ENCODE assay signal across 8 cellular contexts in genomic region chr11:128502736-128503135, GRCh38.
DNase-seq lines count a peak whose midpoint lies in the region; ATAC-seq, FAIRE-seq and TF ChIP-seq lines count a peak whose summit lies in the region.

No MANE protein-coding gene starts in this region.

- CTCF ChIA-PET in activated CD8-positive, alpha-beta memory T cell treated with anti-CD3 and anti-CD28 coated beads, Interleukin-2, amount 10 ng/mL, durations not matched to agents 7 days and 5 days (lab: Charles Lee) = interaction anchor here (0.9 to 14.7 kb wide), 7 partner anchors 8 to 328 kb away, joined by 3 to 108 read pairs (median 7); no protein-coding TSS in a partner anchor
- CTCF ChIA-PET in activated CD8-positive, alpha-beta T cell treated with anti-CD3 and anti-CD28 coated beads for 36 hours (lab: Charles Lee) = interaction anchor here (0.8 to 26.3 kb wide), 14 partner anchors 9 to 345 kb away, joined by 3 to 400 read pairs (median 4); no protein-coding TSS in a partner anchor

- no peak for FAIRE-seq in GM19239 (lab: Jason Lieb, UNC)

- ATAC-seq in activated CD8-positive, alpha-beta memory T cell treated with anti-CD3 and anti-CD28 coated beads, Interleukin-2, amount 10 ng/mL, durations not matched to agents 7 days and 5 days = no peak
- ATAC-seq in activated CD8-positive, alpha-beta T cell treated with anti-CD3 and anti-CD28 coated beads for 36 hours = no peak
- peak; percentile 29 for ATAC-seq in foreskin keratinocyte
- ATAC-seq in stimulated activated naive CD8-positive, alpha-beta T cell treated with anti-CD3 and anti-CD28 coated beads, Interleukin-15, amount 100 ng/mL, for 72 hours = no peak

- H3K9me3 Mint-ChIP-seq in activated CD8-positive, alpha-beta memory T cell treated with anti-CD3 and anti-CD28 coated beads, Interleukin-2, amount 10 ng/mL, durations not matched to agents 7 days and 5 days (ENCODE audit: low read depth) = no peaks in the 10 kb centered on the region
- H3K9me3 Mint-ChIP-seq in activated CD8-positive, alpha-beta T cell treated with anti-CD3 and anti-CD28 coated beads for 36 hours = no peaks in the 10 kb centered on the region
- H3K9me3 Mint-ChIP-seq in stimulated activated naive CD8-positive, alpha-beta T cell treated with anti-CD3 and anti-CD28 coated beads, Interleukin-15, amount 100 ng/mL, for 72 hours = no peaks in the 10 kb centered on the region

- peak overlapping the region; percentile 87 for H3K27ac Mint-ChIP-seq in activated CD8-positive, alpha-beta memory T cell treated with anti-CD3 and anti-CD28 coated beads, Interleukin-2, amount 10 ng/mL, durations not matched to agents 7 days and 5 days
- H3K27ac Mint-ChIP-seq in activated CD8-positive, alpha-beta T cell treated with anti-CD3 and anti-CD28 coated beads for 36 hours = peak overlapping the region; percentile 96
- peak overlapping the region in 1 of 2 donors; percentile 83 for H3K27ac Mint-ChIP-seq in stimulated activated naive CD8-positive, alpha-beta T cell treated with anti-CD3 and anti-CD28 coated beads, Interleukin-15, amount 100 ng/mL, for 72 hours

- peaks cover 95% of the 10 kb centered on the region for H3K4me1 Mint-ChIP-seq in activated CD8-positive, alpha-beta memory T cell treated with anti-CD3 and anti-CD28 coated beads, Interleukin-2, amount 10 ng/mL, durations not matched to agents 7 days and 5 days
- peaks cover 89% of the 10 kb centered on the region for H3K4me1 Mint-ChIP-seq in activated CD8-positive, alpha-beta T cell treated with anti-CD3 and anti-CD28 coated beads for 36 hours (ENCODE audit: low read depth)
- H3K4me1 Mint-ChIP-seq in stimulated activated naive CD8-positive, alpha-beta T cell treated with anti-CD3 and anti-CD28 coated beads, Interleukin-15, amount 100 ng/mL, for 72 hours = peaks cover 94% of the 10 kb centered on the region

- POLR2A ChIA-PET in activated CD8-positive, alpha-beta T cell treated with anti-CD3 and anti-CD28 coated beads for 36 hours (lab: Charles Lee) = interaction anchor here (0.8 to 37.3 kb wide), 5 partner anchors 16 to 198 kb away, joined by 3 to 1082 read pairs (median 5); no protein-coding TSS in a partner anchor

- peaks cover 52% of the 10 kb centered on the region for H3K4me1 ChIP-seq in foreskin keratinocyte

- peak overlapping the region; percentile 71 for H3K27ac ChIP-seq in foreskin keratinocyte

- H3K36me3 Mint-ChIP-seq in activated CD8-positive, alpha-beta memory T cell treated with anti-CD3 and anti-CD28 coated beads, Interleukin-2, amount 10 ng/mL, durations not matched to agents 7 days and 5 days = peaks cover 72% of the 10 kb centered on the region
- H3K36me3 Mint-ChIP-seq in activated CD8-positive, alpha-beta T cell treated with anti-CD3 and anti-CD28 coated beads for 36 hours (ENCODE audit: low read depth) = peaks cover 90% of the 10 kb centered on the region

- no peak for DNase-seq in activated CD8-positive, alpha-beta memory T cell treated with anti-CD3 and anti-CD28 coated beads, Interleukin-2, amount 10 ng/mL, durations not matched to agents 7 days and 5 days
- DNase-seq in activated CD8-positive, alpha-beta memory T cell treated with anti-CD3 and anti-CD28 coated beads, Interleukin-2, amount 50 U/mL, for 4 hours = no peak
- no peak for DNase-seq in activated CD8-positive, alpha-beta T cell treated with anti-CD3 and anti-CD28 coated beads for 36 hours
- DNase-seq in foreskin keratinocyte (peak; percentile 74 to 94), NCI-H1930 (lab: John Stamatoyannopoulos, UW) (no peak), GM19239 (ENCODE audit: insufficient read length, low spot score) (no peak)
- no peak for DNase-seq in stimulated activated naive CD8-positive, alpha-beta T cell treated with anti-CD3 and anti-CD28 coated beads, Interleukin-15, amount 100 ng/mL, for 72 hours
- DNase-seq in activated CD8-positive, alpha-beta memory T cell treated with anti-CD3 and anti-CD28 coated beads, Interleukin-2, amount 50 U/mL, for 48 hours = no peak

- intact Hi-C loops in activated CD8-positive, alpha-beta T cell treated with anti-CD3 and anti-CD28 coated beads for 36 hours (cut with micrococcal nuclease) = loop anchor here (10.0 kb wide), 1 partner anchor 208 kb away; no protein-coding TSS in a partner anchor

- H3K4me3 Mint-ChIP-seq in activated CD8-positive, alpha-beta memory T cell treated with anti-CD3 and anti-CD28 coated beads, Interleukin-2, amount 10 ng/mL, durations not matched to agents 7 days and 5 days = peak overlapping the region; percentile 50
- peak overlapping the region; percentile 95 for H3K4me3 Mint-ChIP-seq in activated CD8-positive, alpha-beta T cell treated with anti-CD3 and anti-CD28 coated beads for 36 hours
- H3K4me3 Mint-ChIP-seq in stimulated activated naive CD8-positive, alpha-beta T cell treated with anti-CD3 and anti-CD28 coated beads, Interleukin-15, amount 100 ng/mL, for 72 hours = peak overlapping the region; percentile 84 to 90

- no peaks in the 10 kb centered on the region for H3K27me3 ChIP-seq in foreskin keratinocyte

- no peaks in the 10 kb centered on the region for H3K27me3 Mint-ChIP-seq in activated CD8-positive, alpha-beta memory T cell treated with anti-CD3 and anti-CD28 coated beads, Interleukin-2, amount 10 ng/mL, durations not matched to agents 7 days and 5 days
- H3K27me3 Mint-ChIP-seq in activated CD8-positive, alpha-beta T cell treated with anti-CD3 and anti-CD28 coated beads for 36 hours = no peaks in the 10 kb centered on the region
- no peaks in the 10 kb centered on the region for H3K27me3 Mint-ChIP-seq in stimulated activated naive CD8-positive, alpha-beta T cell treated with anti-CD3 and anti-CD28 coated beads, Interleukin-15, amount 100 ng/mL, for 72 hours

- no peak for TF ChIP-seq CTCF in activated CD8-positive, alpha-beta T cell treated with anti-CD3 and anti-CD28 coated beads for 36 hours (IDR thresholded peaks at IDR 0.05)
- no peak for TF ChIP-seq CTCF in foreskin keratinocyte (conservative IDR thresholded peaks at IDR 0.05)

Comparison
In these comparisons a context has a peak if more than half of its experiments do, and no peak if none do; other contexts are left out.
1. DNase-seq: peak in foreskin keratinocyte (2 of 2); none in activated CD8-positive, alpha-beta memory T cell treated with anti-CD3 and anti-CD28 coated beads, Interleukin-2, amount 10 ng/mL, durations not matched to agents 7 days and 5 days (single experiment), activated CD8-positive, alpha-beta memory T cell treated with anti-CD3 and anti-CD28 coated beads, Interleukin-2, amount 50 U/mL, for 4 hours (single experiment), activated CD8-positive, alpha-beta T cell treated with anti-CD3 and anti-CD28 coated beads for 36 hours (single experiment), stimulated activated naive CD8-positive, alpha-beta T cell treated with anti-CD3 and anti-CD28 coated beads, Interleukin-15, amount 100 ng/mL, for 72 hours (0 of 2), NCI-H1930 (0 of 2), GM19239 (single experiment) and activated CD8-positive, alpha-beta memory T cell treated with anti-CD3 and anti-CD28 coated beads, Interleukin-2, amount 50 U/mL, for 48 hours (single experiment).
2. Peak in every context shown above with its lines, with median percentiles within 50 percentile points of each other: H3K4me3 Mint-ChIP-seq.